In the genomic region with DNA sequence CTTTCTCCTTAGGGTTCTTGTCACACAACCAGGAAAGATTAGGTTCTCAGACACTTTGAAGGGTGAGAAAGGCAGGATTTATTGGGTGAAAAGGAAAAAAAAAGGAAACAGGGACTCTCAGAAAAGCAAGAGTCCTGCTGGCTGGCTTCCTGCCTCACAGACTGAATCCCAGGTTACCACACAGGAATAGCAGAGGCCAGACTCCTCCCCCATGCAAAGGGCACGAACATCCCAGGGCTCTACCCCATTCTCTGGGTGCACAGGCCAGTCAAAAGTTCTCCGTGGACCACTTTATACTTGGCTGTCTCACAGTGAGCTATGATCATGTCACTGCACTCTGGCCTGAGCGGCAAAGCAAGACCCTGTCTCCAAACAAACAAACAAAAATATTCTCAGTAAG, we compare ENCODE assay signal across 32 cellular contexts. TPM values are rescaled to one million over a fixed set of nuclear protein-coding genes. Genes with fewer than 3 reads are reported as not detected.
DNase-seq lines count a peak whose midpoint lies in the region; ATAC-seq, FAIRE-seq and TF ChIP-seq lines count a peak whose summit lies in the region.
"Had no signal": no experiment of that assay in that cellular context is flagged by ENCODE, and none has a peak within 500 bp of the region (broad histone marks: within the 10 kb centered on the region; RNA-seq: fewer than 3 reads in every experiment).

No MANE protein-coding gene starts in this region.

- H3K9me3 ChIP-seq in RWPE2 (ENCODE audit: severe bottlenecking) = no peaks in the 10 kb centered on the region
- no peaks in the 10 kb centered on the region for H3K9me3 ChIP-seq in stomach
- H3K9me3 ChIP-seq: HAP-1, psoas muscle, upper lobe of right lung had no signal

- H3K27ac ChIP-seq in RWPE2 (ENCODE audit: poor library complexity, severe bottlenecking) (no peak overlapping the region), stomach (no peak overlapping the region)
- H3K27ac ChIP-seq: dorsolateral prefrontal cortex, epithelial cell of prostate, psoas muscle, upper lobe of right lung had no signal

- FAIRE-seq in GM19239 (lab: Jason Lieb, UNC) = no peak
- FAIRE-seq: HTR-8/SVneo had no signal

- WGBS in stomach, 5 donors = 46 to 57% (median 49%) methylated on average over 3 of the region's 3 CpGs

- H3K27me3 ChIP-seq in RWPE2 (ENCODE audit: insufficient read depth, poor library complexity, severe bottlenecking) = no peaks in the 10 kb centered on the region
- peaks cover 0 to 3% (median 0%) of the 10 kb centered on the region in 3 donors for H3K27me3 ChIP-seq in stomach
- H3K27me3 ChIP-seq: upper lobe of right lung had no signal

- DNase-seq in NCI-H82 (lab: John Stamatoyannopoulos, UW) = peak; percentile 36
- DNase-seq in NCI-H82 treated with DMSO at 0.1 percent for 48 hours (lab: John Stamatoyannopoulos, UW; ENCODE audit: unreplicated experiment) = no peak
- no peak for DNase-seq in RWPE2 (ENCODE audit: low spot score)
- DNase-seq in iPS-NIHi7 (ENCODE audit: extremely low spot score) = peak; percentile 23
- no peak for DNase-seq in stomach
- no peak for DNase-seq in GM19239 (ENCODE audit: insufficient read length, low spot score)
- DNase-seq: 8988T; activated B cell treated with CpG ODN at 0.5 μM for 24 hours; activated naive CD4-positive, alpha-beta T cell treated with Interleukin-2 at 50 U/mL for 16 hours; activated T-cell treated with anti-CD3 and anti-CD28 coated beads, Interleukin-2, amount 50 U/mL, for 72 hours; AML-193; CD4-positive, alpha-beta T cell; cerebellar nuclear complex; dorsolateral prefrontal cortex; glutamatergic neuron; KBM-7; kidney glomerular epithelial cell; NCI-H1436; NCI-H2081 treated with DMSO at 0.1 percent for 48 hours; NCI-H226; NCI-H748 treated with DMSO at 0.1 percent for 48 hours; OCI-M1; psoas muscle; SHP77 treated with DMSO at 0.1 percent for 48 hours; stimulated activated CD4-positive, alpha-beta T cell treated with anti-CD3 and anti-CD28 coated beads, Interleukin-4, amount 100 ng/mL, for 4 hours; upper lobe of right lung had no signal

- TF ChIP-seq CTCF in RWPE2 (IDR thresholded peaks at IDR 0.05; ENCODE audit: poor library complexity, severe bottlenecking) (no peak), stomach (IDR thresholded peaks at IDR 0.05) (no peak)

- no peak overlapping the region for H3K4me3 ChIP-seq in RWPE2 (ENCODE audit: severe bottlenecking)
- no peak overlapping the region for H3K4me3 ChIP-seq in stomach
- H3K4me3 ChIP-seq: dorsolateral prefrontal cortex, HAP-1, psoas muscle, upper lobe of right lung had no signal

- intact Hi-C loops in stomach (cut with DNase I; ENCODE audit: low total_unique reads) = no loop called here

- no peak for TF ChIP-seq EP300 in stomach (IDR thresholded peaks at IDR 0.05)

- H3K36me3 ChIP-seq in RWPE2 (ENCODE audit: low read depth) (no peaks in the 10 kb centered on the region), stomach (no peaks in the 10 kb centered on the region)
- H3K36me3 ChIP-seq: HAP-1, upper lobe of right lung had no signal

- no peaks in the 10 kb centered on the region for H3K4me1 ChIP-seq in RWPE2 (ENCODE audit: insufficient read depth, poor library complexity, severe bottlenecking)
- H3K4me1 ChIP-seq in stomach = no peaks in the 10 kb centered on the region
- H3K4me1 ChIP-seq: HAP-1, psoas muscle, upper lobe of right lung had no signal

- ATAC-seq in RWPE2 (ENCODE audit: low read depth) (peak; percentile 42; the same call in 1 of the 3 replicates), HG03280 (IDR thresholded peaks at IDR 0.05; ENCODE audit: unreplicated experiment) (no peak)
- ATAC-seq in activated CD4-positive, CD25-positive, alpha-beta regulatory T cell treated with anti-CD3 and anti-CD28 coated beads, Interleukin-2, amount 50 U/mL, for 24 hours = no peak
- ATAC-seq: activated T-cell treated with anti-CD3 and anti-CD28 coated beads, Interleukin-2, amount 50 U/mL, for 72 hours; psoas muscle; stimulated activated memory B cell treated with anti-CD40 and anti-IgM and Interleukin-4, amounts not matched to agents 10 μg/mL and 1 μg/mL and 100 μg/mL, for 72 hours; upper lobe of right lung had no signal

- no peak for TF ChIP-seq POLR2A in stomach (IDR thresholded peaks at IDR 0.05)

RNA-seq across cellular contexts. Expression of a gene that starts 42.6 kb away (rescaled TPM):
- under 1 TPM in 1 of 5 donors, not detected in 4; 0.55 TPM for total RNA-seq in stomach
- polyA plus RNA-seq in stomach = 1 to 10 TPM in 1 of 3 donors, under 1 TPM in 1, not detected in 1; 0.31 to 1.1 TPM

RNA-seq across cellular contexts. Expression of a gene that starts 49.3 kb away (rescaled TPM):
- 1 to 10 TPM in 3 of 5 donors, under 1 TPM in 1, not detected in 1; 0.89 to 2.3 (median 1.1) TPM for total RNA-seq in stomach
- 1 to 10 TPM; 1.1 to 3.7 (median 1.2) TPM for polyA plus RNA-seq in stomach
- total RNA-seq: activated B cell treated with CpG ODN at 0.5 μM for 24 hours; activated T-cell treated with anti-CD3 and anti-CD28 coated beads, Interleukin-2, amount 50 U/mL, for 72 hours; CD4-positive, alpha-beta T cell; dorsolateral prefrontal cortex had no signal

Comparison
In these comparisons a context has a peak if more than half of its experiments do, and no peak if none do; other contexts are left out.
1. DNase-seq: peak in NCI-H82 (single experiment) and iPS-NIHi7 (single experiment); none in NCI-H82 treated with DMSO at 0.1 percent for 48 hours (single experiment), RWPE2 (single experiment), stomach (single experiment) and GM19239 (single experiment).